ENCODE assay signal across 12 cellular contexts in genomic region chr1:21914468-21914867, GRCh38. TPM values are rescaled to one million over a fixed set of nuclear protein-coding genes. Genes with fewer than 3 reads are reported as not detected.
DNase-seq lines count a peak whose midpoint lies in the region; ATAC-seq and TF ChIP-seq lines count a peak whose summit lies in the region.
"Had no signal": no experiment of that assay in that cellular context is flagged by ENCODE, and none has a peak within 500 bp of the region (broad histone marks: within the 10 kb centered on the region; RNA-seq: fewer than 3 reads in every experiment).

No MANE protein-coding gene starts in this region.

- H3K27me3 ChIP-seq in stomach = no peaks in the 10 kb centered on the region

- peak overlapping the region; percentile 80 for H3K27ac Mint-ChIP-seq in activated CD8-positive, alpha-beta T cell treated with anti-CD3 and anti-CD28 coated beads for 36 hours
- H3K27ac Mint-ChIP-seq: activated CD4-positive, alpha-beta T cell treated with anti-CD3 and anti-CD28 coated beads, Interleukin-2, amount 10 ng/mL, durations not matched to agents 24 days and 14 days had no signal

- TF ChIP-seq EP300 in stomach (IDR thresholded peaks at IDR 0.05) = no peak

- no peak for TF ChIP-seq POLR2A in stomach (IDR thresholded peaks at IDR 0.05)

- H3K9me3 Mint-ChIP-seq in activated CD8-positive, alpha-beta T cell treated with anti-CD3 and anti-CD28 coated beads for 36 hours = no peaks in the 10 kb centered on the region
- H3K9me3 Mint-ChIP-seq: activated CD4-positive, alpha-beta T cell treated with anti-CD3 and anti-CD28 coated beads, Interleukin-2, amount 10 ng/mL, durations not matched to agents 24 days and 14 days had no signal

- H3K4me1 ChIP-seq in mucosa of descending colon (ENCODE audit: low read depth) (peaks cover 46% of the 10 kb centered on the region), stomach (peaks cover 74 to 100% (median 90%) of the 10 kb centered on the region in 4 donors)

- POLR2A ChIA-PET in activated CD8-positive, alpha-beta T cell treated with anti-CD3 and anti-CD28 coated beads for 36 hours (lab: Charles Lee) = interaction anchor here (0.6 to 1.6 kb wide), 3 partner anchors 22 to 131 kb away, joined by 3 read pairs; partner anchors contain the start of gene USP48

- no peak overlapping the region for H3K4me3 ChIP-seq in mucosa of descending colon
- H3K4me3 ChIP-seq in stomach = no peak overlapping the region

- no peaks in the 10 kb centered on the region for H3K36me3 ChIP-seq in mucosa of descending colon (ENCODE audit: low read depth)
- H3K36me3 ChIP-seq in stomach = peaks cover 0 to 15% (median 0%) of the 10 kb centered on the region in 4 donors

- no peaks in the 10 kb centered on the region for H3K36me3 Mint-ChIP-seq in activated CD8-positive, alpha-beta T cell treated with anti-CD3 and anti-CD28 coated beads for 36 hours (ENCODE audit: low read depth)

- H3K4me3 Mint-ChIP-seq in activated CD8-positive, alpha-beta T cell treated with anti-CD3 and anti-CD28 coated beads for 36 hours = no peak overlapping the region
- H3K4me3 Mint-ChIP-seq: activated CD4-positive, alpha-beta T cell treated with anti-CD3 and anti-CD28 coated beads, Interleukin-2, amount 10 ng/mL, durations not matched to agents 24 days and 14 days had no signal

- no peak for ATAC-seq in activated CD8-positive, alpha-beta T cell treated with anti-CD3 and anti-CD28 coated beads for 36 hours
- ATAC-seq in mucosa of descending colon = peak; percentile 1

- WGBS in stomach, 5 donors = 43 to 64% (median 55%) methylated on average over 3 to 5 of the region's 5 CpGs

- H3K9me3 ChIP-seq in mucosa of descending colon (no peaks in the 10 kb centered on the region), stomach (no peaks in the 10 kb centered on the region)

- H3K4me1 Mint-ChIP-seq in activated CD8-positive, alpha-beta T cell treated with anti-CD3 and anti-CD28 coated beads for 36 hours (ENCODE audit: low read depth) = peaks cover 28% of the 10 kb centered on the region

- TF ChIP-seq CTCF in activated CD8-positive, alpha-beta T cell treated with anti-CD3 and anti-CD28 coated beads for 36 hours (IDR thresholded peaks at IDR 0.05) = no peak
- TF ChIP-seq CTCF in mucosa of descending colon (IDR thresholded peaks at IDR 0.05) (no peak), stomach (IDR thresholded peaks at IDR 0.05) (no peak)

- H3K27ac ChIP-seq in stomach = peak overlapping the region; percentile 78 to 97 (median 92)
- H3K27ac ChIP-seq: 22Rv1 had no signal

- peak; percentile 53 for DNase-seq in NCI-H1092 treated with DMSO at 0.1 percent for 48 hours (lab: John Stamatoyannopoulos, UW)
- DNase-seq in NCI-H1092 (lab: John Stamatoyannopoulos, UW) = no peak
- no peak for DNase-seq in activated CD8-positive, alpha-beta T cell treated with anti-CD3 and anti-CD28 coated beads for 36 hours
- DNase-seq in mucosa of descending colon = no peak
- DNase-seq in stomach = no peak
- DNase-seq in GF-D8 (lab: John Stamatoyannopoulos, UW) = no peak
- no peak for DNase-seq in kidney tubule cell (ENCODE audit: low spot score)
- DNase-seq in islet precursor cell = no peak
- DNase-seq: activated CD4-positive, alpha-beta T cell treated with anti-CD3 and anti-CD28 coated beads, Interleukin-2, amount 10 ng/mL, durations not matched to agents 24 days and 14 days; activated naive CD4-positive, alpha-beta T cell treated with anti-CD3 and anti-CD28 coated beads, Interleukin-2, amount 50 U/mL, for 16 hours; cortex of kidney had no signal

- H3K27me3 Mint-ChIP-seq in activated CD8-positive, alpha-beta T cell treated with anti-CD3 and anti-CD28 coated beads for 36 hours = no peaks in the 10 kb centered on the region
- H3K27me3 Mint-ChIP-seq: activated CD4-positive, alpha-beta T cell treated with anti-CD3 and anti-CD28 coated beads, Interleukin-2, amount 10 ng/mL, durations not matched to agents 24 days and 14 days had no signal

- intact Hi-C loops in activated CD8-positive, alpha-beta T cell treated with anti-CD3 and anti-CD28 coated beads for 36 hours (cut with micrococcal nuclease) = no loop called here
- intact Hi-C loops in mucosa of descending colon (cut with DNase I, micrococcal nuclease) = no loop called here
- intact Hi-C loops in stomach (cut with DNase I; ENCODE audit: low total_unique reads) = no loop called here

- CTCF ChIA-PET in activated CD8-positive, alpha-beta T cell treated with anti-CD3 and anti-CD28 coated beads for 36 hours (lab: Charles Lee) = no interaction called here

RNA-seq across cellular contexts. Expression of gene HSPG2, which starts 22.6 kb away (rescaled TPM):
- 10 to 100 TPM; 52.1 to 59.0 TPM for total RNA-seq in activated CD8-positive, alpha-beta T cell treated with anti-CD3 and anti-CD28 coated beads for 36 hours
- total RNA-seq in mucosa of descending colon (100 to 1,000 TPM; 142 to 436 (median 197) TPM), stomach (100 to 1,000 TPM in 4 of 5 donors, 10 to 100 TPM in 1; 88.7 to 504 (median 186) TPM)
- 10 to 100 TPM; 21.7 to 98.5 (median 62.1) TPM for polyA plus RNA-seq in stomach
